In genomic region chr3:64599651-64600050, GRCh38 we compare ENCODE assay signal across 22 cellular contexts.
"Had no signal": no experiment of that assay in that cellular context is flagged by ENCODE, and none has a peak within 500 bp of the region (broad histone marks: within the 10 kb centered on the region; RNA-seq: fewer than 3 reads in every experiment).

No MANE protein-coding gene starts in this region.

- H3K4me3 ChIP-seq: adrenal gland, breast epithelium, coronary artery, gastrocnemius medialis, heart left ventricle, left ventricle myocardium inferior, right atrium auricular region had no signal

- H3K27ac ChIP-seq: adrenal gland, breast epithelium, coronary artery, heart left ventricle, left ventricle myocardium inferior, right atrium auricular region, WERI-Rb-1 had no signal

- H3K9me3 ChIP-seq: adrenal gland, breast epithelium, gastrocnemius medialis, heart left ventricle, left ventricle myocardium inferior, right atrium auricular region had no signal

- H3K4me1 ChIP-seq: breast epithelium had no signal

- H3K27me3 Mint-ChIP-seq: progenitor cell of endocrine pancreas; stimulated activated naive CD8-positive, alpha-beta T cell treated with anti-CD3 and anti-CD28 coated beads, Interleukin-15, amount 100 ng/mL, for 72 hours had no signal

- FAIRE-seq: astrocyte, endometrium had no signal

- H3K36me3 ChIP-seq: adrenal gland, breast epithelium, WERI-Rb-1 had no signal

- DNase-seq: activated CD4-positive, alpha-beta T cell treated with anti-CD3 and anti-CD28 coated beads for 1 hour; activated gamma-delta T cell treated with Interleukin-2 at 50 U/mL for 16 hours; adrenal gland; gastrocnemius medialis; heart left ventricle; left ventricle myocardium inferior; mammary epithelial cell; midbrain; nephron progenitor cell; stimulated activated CD4-positive, alpha-beta T cell treated with anti-CD3 and anti-CD28 coated beads, Interleukin-15, amount 100 ng/mL, for 24 hours; stimulated activated CD4-positive, alpha-beta T cell treated with anti-CD3 and anti-CD28 coated beads, Interleukin-2, amount 100 ng/mL, for 48 hours; stimulated activated naive CD8-positive, alpha-beta T cell treated with anti-CD3 and anti-CD28 coated beads, Interleukin-15, amount 100 ng/mL, for 72 hours; trophoblast cell; WERI-Rb-1 had no signal

- H3K4me3 Mint-ChIP-seq: activated T-helper 1 cell treated with anti-CD3 and anti-CD28 coated beads, Interleukin-12 subunit alpha, Interleukin-12 subunit beta, Interleukin-2, Interleukin-4 antibody, amounts not matched to agents 30 ng/mL and 10 ng/mL and 1 ng/mL, durations not matched to agents 14 hours and 24 hours and 36 hours; nephron progenitor cell; stimulated activated naive CD8-positive, alpha-beta T cell treated with anti-CD3 and anti-CD28 coated beads, Interleukin-15, amount 100 ng/mL, for 72 hours had no signal

- ATAC-seq: activated naive CD4-positive, alpha-beta T cell treated with anti-CD3 and anti-CD28 coated beads, Interleukin-2, amount 50 U/mL, for 72 hours; gastrocnemius medialis; heart left ventricle; stimulated activated naive CD8-positive, alpha-beta T cell treated with anti-CD3 and anti-CD28 coated beads, Interleukin-15, amount 100 ng/mL, for 72 hours had no signal

- H3K4me1 Mint-ChIP-seq: stimulated activated naive CD8-positive, alpha-beta T cell treated with anti-CD3 and anti-CD28 coated beads, Interleukin-15, amount 100 ng/mL, for 72 hours had no signal

- H3K36me3 Mint-ChIP-seq: activated naive CD4-positive, alpha-beta T cell treated with anti-CD3 and anti-CD28 coated beads, Interleukin-2, amount 50 U/mL, for 72 hours had no signal

- H3K27ac Mint-ChIP-seq: activated naive CD4-positive, alpha-beta T cell treated with anti-CD3 and anti-CD28 coated beads, Interleukin-2, amount 50 U/mL, for 72 hours; activated T-helper 1 cell treated with anti-CD3 and anti-CD28 coated beads, Interleukin-12 subunit alpha, Interleukin-12 subunit beta, Interleukin-2, Interleukin-4 antibody, amounts not matched to agents 30 ng/mL and 10 ng/mL and 1 ng/mL, durations not matched to agents 14 hours and 24 hours and 36 hours; nephron progenitor cell; progenitor cell of endocrine pancreas; stimulated activated naive CD8-positive, alpha-beta T cell treated with anti-CD3 and anti-CD28 coated beads, Interleukin-15, amount 100 ng/mL, for 72 hours had no signal

- H3K27me3 ChIP-seq: adrenal gland, breast epithelium, gastrocnemius medialis, heart left ventricle, right atrium auricular region had no signal

- H3K9me3 Mint-ChIP-seq: activated T-helper 1 cell treated with anti-CD3 and anti-CD28 coated beads, Interleukin-12 subunit alpha, Interleukin-12 subunit beta, Interleukin-2, Interleukin-4 antibody, amounts not matched to agents 30 ng/mL and 10 ng/mL and 1 ng/mL, durations not matched to agents 14 hours and 24 hours and 36 hours; nephron progenitor cell; stimulated activated naive CD8-positive, alpha-beta T cell treated with anti-CD3 and anti-CD28 coated beads, Interleukin-15, amount 100 ng/mL, for 72 hours had no signal
